11 cellular contexts compared by ENCODE assay signal in the genomic region with DNA sequence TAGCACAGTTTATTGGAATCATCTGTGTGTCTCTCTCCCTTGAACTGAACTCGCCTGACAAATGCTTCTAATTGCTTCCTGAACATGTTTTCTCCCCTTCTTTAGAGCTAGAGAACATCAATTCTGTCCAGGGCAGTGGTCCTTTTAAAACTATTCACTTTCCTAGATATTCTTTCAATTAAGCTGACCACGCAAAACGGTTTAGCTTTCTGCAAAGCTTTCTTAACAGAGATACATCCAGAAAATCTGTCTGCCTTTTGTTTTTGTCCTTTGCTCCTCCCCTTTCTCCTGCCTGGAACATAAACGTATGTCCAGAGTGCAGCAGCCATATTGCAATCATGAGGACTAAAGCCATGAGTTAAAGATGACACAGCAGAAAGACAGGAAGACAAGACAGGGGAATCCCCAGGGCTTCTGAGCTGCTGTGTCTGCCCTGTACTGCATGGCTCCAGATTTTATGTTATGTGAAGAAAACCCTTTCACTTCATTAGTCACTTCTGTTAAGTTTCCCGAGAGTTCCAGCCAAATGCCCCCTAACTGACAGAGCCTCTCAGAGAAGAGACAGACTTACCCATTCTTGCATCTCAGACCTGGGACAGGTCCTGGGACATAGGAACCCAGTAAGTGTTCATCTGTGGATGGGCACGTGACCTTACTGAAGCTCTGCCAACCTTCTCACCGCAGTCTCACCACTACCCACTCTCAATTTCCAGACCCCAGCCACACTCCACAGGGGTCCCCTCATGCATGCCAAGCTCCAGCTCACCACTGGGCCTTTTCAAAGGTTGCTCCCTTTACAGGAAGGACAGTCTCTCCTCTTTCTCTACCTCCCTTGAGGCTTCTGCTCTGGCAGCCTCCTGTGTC. TPM values are rescaled to one million over a fixed set of nuclear protein-coding genes. Genes with fewer than 3 reads are reported as not detected.
DNase-seq lines count a peak whose midpoint lies in the region; ATAC-seq and TF ChIP-seq lines count a peak whose summit lies in the region.
"Had no signal": no experiment of that assay in that cellular context is flagged by ENCODE, and none has a peak within 500 bp of the region (broad histone marks: within the 10 kb centered on the region; RNA-seq: fewer than 3 reads in every experiment).

No MANE protein-coding gene starts in this region.

- H3K4me3 ChIP-seq in mesenchymal stem cell (ENCODE audit: insufficient read depth in 1 of 2, low read depth in 1 of 2, low read length in 2 of 2), result peak overlapping the region in 1 of 2 experiments; percentile 10

- H3K4ac ChIP-seq in mesenchymal stem cell (ENCODE audit: low read depth in 1 of 2, low read length in 2 of 2), result no peak overlapping the region

- H2AFZ ChIP-seq in mesenchymal stem cell (ENCODE audit: low read depth, low read length), result no peak overlapping the region

- H2AK5ac ChIP-seq in mesenchymal stem cell (ENCODE audit: low read length, severe bottlenecking), result no peak overlapping the region

- CTCF ChIA-PET in activated CD4-positive, alpha-beta memory T cell treated with anti-CD3 and anti-CD28 coated beads for 36 hours (lab: Charles Lee), result no interaction called here
- CTCF ChIA-PET in activated CD4-positive, alpha-beta memory T cell treated with anti-CD3 and anti-CD28 coated beads, Interleukin-2, amount 10 ng/mL, durations not matched to agents 7 days and 5 days (lab: Charles Lee), result no interaction called here
- CTCF ChIA-PET in RWPE1 (lab: Yijun Ruan, JAX), result interaction anchor here (0.6 kb wide), 1 partner anchor 146 kb away, joined by 4 read pairs; no protein-coding TSS in a partner anchor

- H3K36me3 ChIP-seq in mesenchymal stem cell (ENCODE audit: control insufficient read depth in 1 of 2, insufficient read depth in 2 of 2, low read depth in 1 of 2, low read length in 2 of 2), result no peaks in the 10 kb centered on the region

- H3K9me3 Mint-ChIP-seq in activated CD4-positive, alpha-beta memory T cell treated with anti-CD3 and anti-CD28 coated beads for 36 hours, result peaks cover 20% of the 10 kb centered on the region
- H3K9me3 Mint-ChIP-seq in activated CD4-positive, alpha-beta memory T cell treated with anti-CD3 and anti-CD28 coated beads, Interleukin-2, amount 10 ng/mL, durations not matched to agents 7 days and 5 days, result peaks cover 24% of the 10 kb centered on the region

- peak; percentile 15 for DNase-seq in activated CD4-positive, alpha-beta memory T cell treated with anti-CD3 and anti-CD28 coated beads for 36 hours
- no peak for DNase-seq in activated CD4-positive, alpha-beta memory T cell treated with anti-CD3 and anti-CD28 coated beads, Interleukin-2, amount 10 ng/mL, durations not matched to agents 7 days and 5 days
- DNase-seq in RWPE1 (ENCODE audit: low spot score) (peak; percentile 20), mesenchymal stem cell (no peak), left ventricle myocardium superior (no peak)
- DNase-seq: erythroblast, NCI-H748 treated with DMSO at 0.1 percent for 48 hours had no signal

- peaks cover 11% of the 10 kb centered on the region for H3K9me3 ChIP-seq in mesenchymal stem cell (ENCODE audit: control insufficient read depth, low read length)

- no peak overlapping the region for H3K23ac ChIP-seq in mesenchymal stem cell (ENCODE audit: low read length in 2 of 2)

- POLR2A ChIA-PET in activated CD4-positive, alpha-beta memory T cell treated with anti-CD3 and anti-CD28 coated beads for 36 hours (lab: Charles Lee), result no interaction called here
- POLR2A ChIA-PET in activated CD4-positive, alpha-beta memory T cell treated with anti-CD3 and anti-CD28 coated beads, Interleukin-2, amount 10 ng/mL, durations not matched to agents 7 days and 5 days (lab: Charles Lee), result no interaction called here
- POLR2A ChIA-PET in RWPE1 (lab: Yijun Ruan, JAX; ENCODE audit: low non-redundant PET), result no interaction called here

- H2BK5ac ChIP-seq in mesenchymal stem cell (ENCODE audit: low read depth, low read length, poor library complexity, severe bottlenecking), result no peak overlapping the region

- 52% methylated on average over 7 of the region's 7 CpGs for WGBS in mesenchymal stem cell

- ATAC-seq in GM21423 (IDR thresholded peaks at IDR 0.05; ENCODE audit: unreplicated experiment), result peak; percentile 90
- ATAC-seq in HG03175 (IDR thresholded peaks at IDR 0.05; ENCODE audit: unreplicated experiment), result no peak
- no peak for ATAC-seq in left ventricle myocardium superior
- no peak for ATAC-seq in HG03469 (IDR thresholded peaks at IDR 0.05; ENCODE audit: unreplicated experiment)

- H3K27ac Mint-ChIP-seq in activated CD4-positive, alpha-beta memory T cell treated with anti-CD3 and anti-CD28 coated beads for 36 hours, result peak overlapping the region; percentile 9
- H3K27ac Mint-ChIP-seq in activated CD4-positive, alpha-beta memory T cell treated with anti-CD3 and anti-CD28 coated beads, Interleukin-2, amount 10 ng/mL, durations not matched to agents 7 days and 5 days, result no peak overlapping the region
- H3K27ac Mint-ChIP-seq: IgD-negative memory B cell had no signal

- H3K14ac ChIP-seq in mesenchymal stem cell (ENCODE audit: low read length in 2 of 2), result no peak overlapping the region

- no peak overlapping the region for H4K8ac ChIP-seq in mesenchymal stem cell (ENCODE audit: low read length)

- no peak overlapping the region for H3K4me2 ChIP-seq in mesenchymal stem cell (ENCODE audit: low read length, poor library complexity, severe bottlenecking)

- H3K4me3 Mint-ChIP-seq in activated CD4-positive, alpha-beta memory T cell treated with anti-CD3 and anti-CD28 coated beads for 36 hours, result no peak overlapping the region
- H3K4me3 Mint-ChIP-seq in activated CD4-positive, alpha-beta memory T cell treated with anti-CD3 and anti-CD28 coated beads, Interleukin-2, amount 10 ng/mL, durations not matched to agents 7 days and 5 days, result no peak overlapping the region
- H3K4me3 Mint-ChIP-seq: IgD-negative memory B cell had no signal

- no peaks in the 10 kb centered on the region for H3K36me3 Mint-ChIP-seq in activated CD4-positive, alpha-beta memory T cell treated with anti-CD3 and anti-CD28 coated beads for 36 hours
- no peaks in the 10 kb centered on the region for H3K36me3 Mint-ChIP-seq in activated CD4-positive, alpha-beta memory T cell treated with anti-CD3 and anti-CD28 coated beads, Interleukin-2, amount 10 ng/mL, durations not matched to agents 7 days and 5 days (ENCODE audit: low read depth)

- no peak overlapping the region for H2BK15ac ChIP-seq in mesenchymal stem cell (ENCODE audit: low read depth, poor library complexity, severe bottlenecking)

- no peak overlapping the region for H2BK120ac ChIP-seq in mesenchymal stem cell (ENCODE audit: low read depth, low read length)

- H3K27ac ChIP-seq in RWPE1 (no peak overlapping the region), mesenchymal stem cell (ENCODE audit: low read length, poor library complexity, severe bottlenecking) (no peak overlapping the region)

- H4K91ac ChIP-seq in mesenchymal stem cell (ENCODE audit: low read length), result no peak overlapping the region

- H3K18ac ChIP-seq in mesenchymal stem cell (ENCODE audit: low read depth in 1 of 2, low read length in 2 of 2), result no peak overlapping the region

- H3K27me3 Mint-ChIP-seq in activated CD4-positive, alpha-beta memory T cell treated with anti-CD3 and anti-CD28 coated beads for 36 hours, result peaks cover 21% of the 10 kb centered on the region
- no peaks in the 10 kb centered on the region for H3K27me3 Mint-ChIP-seq in activated CD4-positive, alpha-beta memory T cell treated with anti-CD3 and anti-CD28 coated beads, Interleukin-2, amount 10 ng/mL, durations not matched to agents 7 days and 5 days

- TF ChIP-seq CTCF in RWPE1 (conservative IDR thresholded peaks at IDR 0.05; ENCODE audit: low read depth), result no peak

- H3K79me1 ChIP-seq in mesenchymal stem cell (replicated peaks; ENCODE audit: low read length, poor library complexity, severe bottlenecking), result no peaks in the 10 kb centered on the region

- H3K4me1 ChIP-seq in mesenchymal stem cell (ENCODE audit: control insufficient read depth, insufficient read depth, low read depth, low read length), result no peaks in the 10 kb centered on the region

- H3K4me1 Mint-ChIP-seq in activated CD4-positive, alpha-beta memory T cell treated with anti-CD3 and anti-CD28 coated beads for 36 hours (ENCODE audit: low read depth), result peaks cover 2% of the 10 kb centered on the region
- peaks cover 6% of the 10 kb centered on the region for H3K4me1 Mint-ChIP-seq in activated CD4-positive, alpha-beta memory T cell treated with anti-CD3 and anti-CD28 coated beads, Interleukin-2, amount 10 ng/mL, durations not matched to agents 7 days and 5 days

- H3K27me3 ChIP-seq in mesenchymal stem cell (ENCODE audit: control insufficient read depth in 1 of 2, insufficient read depth in 1 of 2, low read length in 2 of 2), result peaks cover 0 to 4% of the 10 kb centered on the region in 2 experiments

- H3K9ac ChIP-seq in mesenchymal stem cell (ENCODE audit: low read length), result peak overlapping the region; percentile 40

- H2BK12ac ChIP-seq in mesenchymal stem cell (ENCODE audit: low read length in 2 of 2), result no peak overlapping the region

- intact Hi-C loops in activated CD4-positive, alpha-beta memory T cell treated with anti-CD3 and anti-CD28 coated beads for 36 hours (cut with micrococcal nuclease), result no loop called here
- intact Hi-C loops in left ventricle myocardium superior (cut with micrococcal nuclease), result no loop called here

RNA-seq across cellular contexts. Expression of a gene that starts 35.0 kb away (rescaled TPM):
- not detected for total RNA-seq in activated CD4-positive, alpha-beta memory T cell treated with anti-CD3 and anti-CD28 coated beads for 36 hours
- not detected for total RNA-seq in activated CD4-positive, alpha-beta memory T cell treated with anti-CD3 and anti-CD28 coated beads, Interleukin-2, amount 10 ng/mL, durations not matched to agents 7 days and 5 days
- not detected for polyA plus RNA-seq in mesenchymal stem cell (2013, experiment 1 of 2)
- polyA plus RNA-seq in mesenchymal stem cell (2013, experiment 2 of 2), result 0.01 TPM
- 4.1 TPM for total RNA-seq in left ventricle myocardium superior
- polyA plus RNA-seq: IgD-negative memory B cell had no signal

Comparison
In these comparisons a context has a peak if more than half of its experiments do, and no peak if none do; other contexts are left out.
1. DNase-seq: peak in activated CD4-positive, alpha-beta memory T cell treated with anti-CD3 and anti-CD28 coated beads for 36 hours (single experiment) and RWPE1 (single experiment); none in activated CD4-positive, alpha-beta memory T cell treated with anti-CD3 and anti-CD28 coated beads, Interleukin-2, amount 10 ng/mL, durations not matched to agents 7 days and 5 days (single experiment), mesenchymal stem cell (single experiment) and left ventricle myocardium superior (single experiment).